Comparison of ENCODE assay signal across 1 cellular context in genomic region chr9:37428345-37428744, GRCh38.
TF ChIP-seq lines count a peak whose summit lies in the region.

No MANE protein-coding gene starts in this region.

TF ChIP-seq in HepG2, 621 proteins besides CTCF, POLR2A, EP300 and RAD21:
- TF ChIP-seq AGO2 (optimal IDR thresholded peaks at IDR 0.05; ENCODE audit: low read depth, low read length): peak; percentile 28
- no peak for TF ChIP-seq ZNF850 (CRISPR knock-in tag; conservative IDR thresholded peaks at IDR 0.05)
- no peak for TF ChIP-seq ZNF781 (CRISPR knock-in tag; IDR thresholded peaks at IDR 0.05; ENCODE audit: borderline replicate concordance, not compliant biosample characterization)
- TF ChIP-seq RBAK (CRISPR knock-in tag; IDR thresholded peaks at IDR 0.05): no peak
- no peak for TF ChIP-seq ZNF570 (CRISPR knock-in tag; IDR thresholded peaks at IDR 0.05; ENCODE audit: borderline replicate concordance)
